Comparison of ENCODE assay signal across 16 cellular contexts in the genomic region with DNA sequence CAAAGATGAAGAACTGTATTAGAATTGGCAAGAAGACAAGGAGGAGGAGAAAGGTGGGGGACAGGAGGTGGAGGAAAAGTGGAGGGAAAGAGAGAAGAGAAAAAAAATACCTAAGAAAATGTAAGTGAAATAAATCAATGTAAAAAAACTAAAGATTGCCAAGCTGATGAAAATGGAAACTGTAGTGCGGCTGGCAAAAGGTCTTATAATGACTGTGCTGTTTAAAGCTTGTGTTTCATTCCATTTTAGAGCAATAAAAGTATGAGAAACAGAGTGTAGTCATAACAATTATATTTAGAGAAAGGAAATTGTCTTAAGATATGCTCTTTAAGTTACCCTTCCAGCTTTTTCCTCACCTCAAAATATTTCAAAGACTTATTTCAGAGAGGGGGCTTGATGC.
DNase-seq lines count a peak whose midpoint lies in the region; ATAC-seq and TF ChIP-seq lines count a peak whose summit lies in the region.
"Had no signal": no experiment of that assay in that cellular context is flagged by ENCODE, and none has a peak within 500 bp of the region (broad histone marks: within the 10 kb centered on the region; RNA-seq: fewer than 3 reads in every experiment).

No MANE protein-coding gene starts in this region.

- intact Hi-C loops in lower lobe of right lung (cut with DNase I) = no loop called here

- no peak for TF ChIP-seq CTCF in progenitor cell of endocrine pancreas (IDR thresholded peaks at IDR 0.05; ENCODE audit: unreplicated experiment)
- TF ChIP-seq CTCF in lower lobe of right lung (IDR thresholded peaks at IDR 0.05) = no peak

- no peaks in the 10 kb centered on the region for H3K36me3 ChIP-seq in lower lobe of right lung

- ATAC-seq in GM18861 (IDR thresholded peaks at IDR 0.05; ENCODE audit: unreplicated experiment) (peak; percentile 59), GM21723 (IDR thresholded peaks at IDR 0.05; ENCODE audit: unreplicated experiment) (peak; percentile 58), HG03558 (IDR thresholded peaks at IDR 0.05; ENCODE audit: extremely low read depth, unreplicated experiment) (peak; percentile 30), GM21515 (IDR thresholded peaks at IDR 0.05; ENCODE audit: unreplicated experiment) (no peak), HG03354 (IDR thresholded peaks at IDR 0.05; ENCODE audit: poor library complexity, severe bottlenecking, unreplicated experiment) (no peak), lower lobe of right lung (no peak)

- peaks cover 5% of the 10 kb centered on the region for H3K36me3 Mint-ChIP-seq in progenitor cell of endocrine pancreas (ENCODE audit: insufficient read depth)

- no peak overlapping the region for H3K27ac ChIP-seq in lower lobe of right lung

- peaks cover 47% of the 10 kb centered on the region for H3K4me1 Mint-ChIP-seq in progenitor cell of endocrine pancreas (ENCODE audit: low read depth)

- H3K4me3 ChIP-seq in lower lobe of right lung = no peak overlapping the region

- H3K27ac Mint-ChIP-seq in progenitor cell of endocrine pancreas = peak overlapping the region; percentile 1

- peaks cover 9% of the 10 kb centered on the region for H3K9me3 Mint-ChIP-seq in progenitor cell of endocrine pancreas (ENCODE audit: low read depth)

- no peaks in the 10 kb centered on the region for H3K27me3 ChIP-seq in lower lobe of right lung (ENCODE audit: low read depth)

- no peaks in the 10 kb centered on the region for H3K9me3 ChIP-seq in lower lobe of right lung

- H3K27me3 Mint-ChIP-seq in progenitor cell of endocrine pancreas = no peaks in the 10 kb centered on the region

- DNase-seq in progenitor cell of endocrine pancreas (ENCODE audit: low spot score, unreplicated experiment) = no peak
- DNase-seq in lower lobe of right lung = no peak
- DNase-seq: C1 segment of cervical spinal cord, DMS153, EL, GOT3, NCI-H187, NCI-H345, NCI-H526 treated with DMSO at 0.1 percent for 48 hours, RPMI8226, SIG-M5 had no signal

- H3K4me1 ChIP-seq in lower lobe of right lung = no peaks in the 10 kb centered on the region

- no peak overlapping the region for H3K4me3 Mint-ChIP-seq in progenitor cell of endocrine pancreas (ENCODE audit: low read depth)

Comparison
In these comparisons a context has a peak if more than half of its experiments do, and no peak if none do; other contexts are left out.
1. ATAC-seq: peak in GM18861 (single experiment), GM21723 (single experiment) and HG03558 (single experiment); none in GM21515 (single experiment), HG03354 (single experiment) and lower lobe of right lung (0 of 2).